In the genomic region with DNA sequence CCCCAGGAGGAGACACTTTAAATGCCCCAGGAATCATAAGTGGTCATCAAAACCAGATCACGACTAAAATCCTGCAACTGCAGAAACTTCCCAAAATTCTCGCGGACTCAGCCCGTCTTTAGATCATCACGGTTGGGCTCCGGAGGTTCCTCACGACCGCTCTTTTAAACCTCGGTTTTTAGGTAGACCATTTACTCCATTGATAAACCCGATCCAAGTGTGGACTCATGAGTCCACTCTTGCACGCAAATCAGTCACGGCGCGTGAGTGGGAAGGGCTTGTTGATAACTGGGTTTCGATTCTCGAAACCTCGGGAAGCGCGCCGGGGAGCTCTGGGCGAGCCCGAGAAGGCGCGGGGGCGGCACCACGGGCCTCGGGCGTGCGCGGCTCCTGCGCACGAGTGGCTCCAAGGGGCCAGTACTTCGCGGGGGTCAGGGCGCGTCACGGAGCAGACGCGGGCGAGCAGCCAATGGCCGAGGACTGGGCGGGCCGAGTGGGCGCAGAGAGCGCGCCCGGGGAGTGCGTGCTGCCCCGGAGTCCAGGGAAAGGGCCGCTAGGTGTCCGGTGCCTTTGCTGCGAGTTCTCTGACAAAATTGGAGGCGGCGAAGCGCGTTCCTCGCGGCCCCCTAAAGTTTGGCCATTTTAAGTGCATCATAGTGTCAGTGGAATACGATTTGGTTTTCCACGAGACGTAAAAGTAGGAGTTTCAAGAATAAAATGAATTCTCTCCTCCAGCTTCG, we compare ENCODE assay signal across 1 cellular context.
TF ChIP-seq lines count a peak whose summit lies in the region.

No MANE protein-coding gene starts in this region.

TF ChIP-seq in HEK293, 187 proteins besides CTCF, POLR2A, EP300 and RAD21 (continued from another document):
- no peak for TF ChIP-seq ZNF549 (tag by site-specific recombination; IDR thresholded peaks at IDR 0.05)
- TF ChIP-seq ZNF830 (tag by site-specific recombination; IDR thresholded peaks at IDR 0.05; ENCODE audit: low read depth) = no peak
- no peak for TF ChIP-seq ZNF24 (tag by site-specific recombination; IDR thresholded peaks at IDR 0.05)
- no peak for TF ChIP-seq ZNF175 (tag by site-specific recombination; IDR thresholded peaks at IDR 0.05)
- no peak for TF ChIP-seq ZNF223 (tag by site-specific recombination; IDR thresholded peaks at IDR 0.05)
- TF ChIP-seq ZNF600 (tag by site-specific recombination; IDR thresholded peaks at IDR 0.05) = no peak
- no peak for TF ChIP-seq TCF7L2 (IDR thresholded peaks at IDR 0.05; ENCODE audit: borderline replicate concordance, low read depth, low read length)
- TF ChIP-seq ZNF416 (tag by site-specific recombination; IDR thresholded peaks at IDR 0.05) = no peak
- TF ChIP-seq GLIS2 (tag by site-specific recombination; IDR thresholded peaks at IDR 0.05) = peak; percentile 95
- no peak; the same call in 1 of the 2 replicates for TF ChIP-seq ZIC2 (tag by site-specific recombination; IDR thresholded peaks at IDR 0.05)
- TF ChIP-seq, protein P1, sequence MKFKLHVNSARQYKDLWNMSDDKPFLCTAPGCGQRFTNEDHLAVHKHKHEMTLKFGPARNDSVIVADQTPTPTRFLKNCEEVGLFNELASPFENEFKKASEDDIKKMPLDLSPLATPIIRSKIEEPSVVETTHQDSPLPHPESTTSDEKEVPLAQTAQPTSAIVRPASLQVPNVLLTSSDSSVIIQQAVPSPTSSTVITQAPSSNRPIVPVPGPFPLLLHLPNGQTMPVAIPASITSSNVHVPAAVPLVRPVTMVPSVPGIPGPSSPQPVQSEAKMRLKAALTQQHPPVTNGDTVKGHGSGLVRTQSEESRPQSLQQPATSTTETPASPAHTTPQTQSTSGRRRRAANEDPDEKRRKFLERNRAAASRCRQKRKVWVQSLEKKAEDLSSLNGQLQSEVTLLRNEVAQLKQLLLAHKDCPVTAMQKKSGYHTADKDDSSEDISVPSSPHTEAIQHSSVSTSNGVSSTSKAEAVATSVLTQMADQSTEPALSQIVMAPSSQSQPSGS (tag by site-specific recombination; IDR thresholded peaks at IDR 0.05; ENCODE audit: low read depth) = no peak
- TF ChIP-seq ZNF121 (tag by site-specific recombination; IDR thresholded peaks at IDR 0.05) = no peak
- TF ChIP-seq, protein P2, sequence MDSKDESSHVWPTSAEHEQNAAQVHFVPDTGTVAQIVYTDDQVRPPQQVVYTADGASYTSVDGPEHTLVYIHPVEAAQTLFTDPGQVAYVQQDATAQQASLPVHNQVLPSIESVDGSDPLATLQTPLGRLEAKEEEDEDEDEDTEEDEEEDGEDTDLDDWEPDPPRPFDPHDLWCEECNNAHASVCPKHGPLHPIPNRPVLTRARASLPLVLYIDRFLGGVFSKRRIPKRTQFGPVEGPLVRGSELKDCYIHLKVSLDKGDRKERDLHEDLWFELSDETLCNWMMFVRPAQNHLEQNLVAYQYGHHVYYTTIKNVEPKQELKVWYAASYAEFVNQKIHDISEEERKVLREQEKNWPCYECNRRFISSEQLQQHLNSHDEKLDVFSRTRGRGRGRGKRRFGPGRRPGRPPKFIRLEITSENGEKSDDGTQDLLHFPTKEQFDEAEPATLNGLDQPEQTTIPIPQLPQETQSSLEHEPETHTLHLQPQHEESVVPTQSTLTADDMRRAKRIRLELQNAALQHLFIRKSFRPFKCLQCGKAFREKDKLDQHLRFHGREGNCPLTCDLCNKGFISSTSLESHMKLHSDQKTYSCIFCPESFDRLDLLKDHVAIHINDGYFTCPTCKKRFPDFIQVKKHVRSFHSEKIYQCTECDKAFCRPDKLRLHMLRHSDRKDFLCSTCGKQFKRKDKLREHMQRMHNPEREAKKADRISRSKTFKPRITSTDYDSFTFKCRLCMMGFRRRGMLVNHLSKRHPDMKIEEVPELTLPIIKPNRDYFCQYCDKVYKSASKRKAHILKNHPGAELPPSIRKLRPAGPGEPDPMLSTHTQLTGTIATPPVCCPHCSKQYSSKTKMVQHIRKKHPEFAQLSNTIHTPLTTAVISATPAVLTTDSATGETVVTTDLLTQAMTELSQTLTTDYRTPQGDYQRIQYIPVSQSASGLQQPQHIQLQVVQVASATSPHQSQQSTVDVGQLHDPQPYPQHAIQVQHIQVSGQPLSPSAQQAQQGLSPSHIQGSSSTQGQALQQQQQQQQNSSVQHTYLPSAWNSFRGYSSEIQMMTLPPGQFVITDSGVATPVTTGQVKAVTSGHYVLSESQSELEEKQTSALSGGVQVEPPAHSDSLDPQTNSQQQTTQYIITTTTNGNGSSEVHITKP (tag by site-specific recombination; IDR thresholded peaks at IDR 0.05) = no peak; the same call in 1 of the 2 replicates
- TF ChIP-seq ZNF426 (tag by site-specific recombination; IDR thresholded peaks at IDR 0.05) = no peak
- TF ChIP-seq, protein P3, sequence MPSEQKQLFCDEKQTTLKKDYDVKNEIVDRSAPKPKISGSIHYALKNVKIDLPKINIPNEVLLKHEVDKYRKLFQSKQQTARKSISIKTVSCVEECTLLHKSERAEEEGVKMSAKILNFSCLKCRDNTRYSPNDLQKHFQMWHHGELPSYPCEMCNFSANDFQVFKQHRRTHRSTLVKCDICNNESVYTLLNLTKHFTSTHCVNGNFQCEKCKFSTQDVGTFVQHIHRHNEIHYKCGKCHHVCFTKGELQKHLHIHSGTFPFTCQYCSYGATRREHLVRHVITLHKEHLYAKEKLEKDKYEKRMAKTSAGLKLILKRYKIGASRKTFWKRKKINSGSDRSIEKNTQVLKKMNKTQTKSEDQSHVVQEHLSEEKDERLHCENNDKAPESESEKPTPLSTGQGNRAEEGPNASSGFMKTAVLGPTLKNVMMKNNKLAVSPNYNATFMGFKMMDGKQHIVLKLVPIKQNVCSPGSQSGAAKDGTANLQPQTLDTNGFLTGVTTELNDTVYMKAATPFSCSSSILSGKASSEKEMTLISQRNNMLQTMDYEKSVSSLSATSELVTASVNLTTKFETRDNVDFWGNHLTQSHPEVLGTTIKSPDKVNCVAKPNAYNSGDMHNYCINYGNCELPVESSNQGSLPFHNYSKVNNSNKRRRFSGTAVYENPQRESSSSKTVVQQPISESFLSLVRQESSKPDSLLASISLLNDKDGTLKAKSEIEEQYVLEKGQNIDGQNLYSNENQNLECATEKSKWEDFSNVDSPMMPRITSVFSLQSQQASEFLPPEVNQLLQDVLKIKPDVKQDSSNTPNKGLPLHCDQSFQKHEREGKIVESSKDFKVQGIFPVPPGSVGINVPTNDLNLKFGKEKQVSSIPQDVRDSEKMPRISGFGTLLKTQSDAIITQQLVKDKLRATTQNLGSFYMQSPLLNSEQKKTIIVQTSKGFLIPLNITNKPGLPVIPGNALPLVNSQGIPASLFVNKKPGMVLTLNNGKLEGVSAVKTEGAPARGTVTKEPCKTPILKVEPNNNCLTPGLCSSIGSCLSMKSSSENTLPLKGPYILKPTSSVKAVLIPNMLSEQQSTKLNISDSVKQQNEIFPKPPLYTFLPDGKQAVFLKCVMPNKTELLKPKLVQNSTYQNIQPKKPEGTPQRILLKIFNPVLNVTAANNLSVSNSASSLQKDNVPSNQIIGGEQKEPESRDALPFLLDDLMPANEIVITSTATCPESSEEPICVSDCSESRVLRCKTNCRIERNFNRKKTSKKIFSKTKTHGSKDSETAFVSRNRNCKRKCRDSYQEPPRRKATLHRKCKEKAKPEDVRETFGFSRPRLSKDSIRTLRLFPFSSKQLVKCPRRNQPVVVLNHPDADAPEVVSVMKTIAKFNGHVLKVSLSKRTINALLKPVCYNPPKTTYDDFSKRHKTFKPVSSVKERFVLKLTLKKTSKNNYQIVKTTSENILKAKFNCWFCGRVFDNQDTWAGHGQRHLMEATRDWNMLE (tag by site-specific recombination; conservative IDR thresholded peaks at IDR 0.05; ENCODE audit: low read depth) = no peak
- no peak for TF ChIP-seq EGR2 (tag by site-specific recombination; IDR thresholded peaks at IDR 0.05; ENCODE audit: low read depth)
- TF ChIP-seq, protein P4, sequence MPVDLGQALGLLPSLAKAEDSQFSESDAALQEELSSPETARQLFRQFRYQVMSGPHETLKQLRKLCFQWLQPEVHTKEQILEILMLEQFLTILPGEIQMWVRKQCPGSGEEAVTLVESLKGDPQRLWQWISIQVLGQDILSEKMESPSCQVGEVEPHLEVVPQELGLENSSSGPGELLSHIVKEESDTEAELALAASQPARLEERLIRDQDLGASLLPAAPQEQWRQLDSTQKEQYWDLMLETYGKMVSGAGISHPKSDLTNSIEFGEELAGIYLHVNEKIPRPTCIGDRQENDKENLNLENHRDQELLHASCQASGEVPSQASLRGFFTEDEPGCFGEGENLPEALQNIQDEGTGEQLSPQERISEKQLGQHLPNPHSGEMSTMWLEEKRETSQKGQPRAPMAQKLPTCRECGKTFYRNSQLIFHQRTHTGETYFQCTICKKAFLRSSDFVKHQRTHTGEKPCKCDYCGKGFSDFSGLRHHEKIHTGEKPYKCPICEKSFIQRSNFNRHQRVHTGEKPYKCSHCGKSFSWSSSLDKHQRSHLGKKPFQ (tag by site-specific recombination; IDR thresholded peaks at IDR 0.05) = no peak
- TF ChIP-seq, protein P5, sequence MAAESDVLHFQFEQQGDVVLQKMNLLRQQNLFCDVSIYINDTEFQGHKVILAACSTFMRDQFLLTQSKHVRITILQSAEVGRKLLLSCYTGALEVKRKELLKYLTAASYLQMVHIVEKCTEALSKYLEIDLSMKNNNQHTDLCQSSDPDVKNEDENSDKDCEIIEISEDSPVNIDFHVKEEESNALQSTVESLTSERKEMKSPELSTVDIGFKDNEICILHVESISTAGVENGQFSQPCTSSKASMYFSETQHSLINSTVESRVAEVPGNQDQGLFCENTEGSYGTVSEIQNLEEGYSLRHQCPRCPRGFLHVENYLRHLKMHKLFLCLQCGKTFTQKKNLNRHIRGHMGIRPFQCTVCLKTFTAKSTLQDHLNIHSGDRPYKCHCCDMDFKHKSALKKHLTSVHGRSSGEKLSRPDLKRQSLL (tag by site-specific recombination; IDR thresholded peaks at IDR 0.05) = no peak
- no peak for TF ChIP-seq ZNF571 (tag by site-specific recombination; IDR thresholded peaks at IDR 0.05)
- TF ChIP-seq ZNF302 (tag by site-specific recombination; IDR thresholded peaks at IDR 0.05; ENCODE audit: low read depth) = no peak
- TF ChIP-seq KLF8 (tag by site-specific recombination; IDR thresholded peaks at IDR 0.05) = no peak
- TF ChIP-seq ZNF654 (tag by site-specific recombination; IDR thresholded peaks at IDR 0.05; ENCODE audit: low read depth) = no peak
- TF ChIP-seq ZNF266 (tag by site-specific recombination; IDR thresholded peaks at IDR 0.05; ENCODE audit: low read depth) = no peak
- TF ChIP-seq SP7 (tag by site-specific recombination; IDR thresholded peaks at IDR 0.05) = 0 out of 2 replicates have a peak, but pooled peaks have one; percentile 17
- TF ChIP-seq ZBTB7A (tag by site-specific recombination; IDR thresholded peaks at IDR 0.05; ENCODE audit: low read depth) = no peak
- no peak for TF ChIP-seq ZNF114 (tag by site-specific recombination; IDR thresholded peaks at IDR 0.05)
- TF ChIP-seq ZSCAN30 (tag by site-specific recombination; IDR thresholded peaks at IDR 0.05) = 0 out of 2 replicates have a peak, but pooled peaks have one; percentile 10
- TF ChIP-seq ZNF10 (tag by site-specific recombination; IDR thresholded peaks at IDR 0.05) = no peak
- TF ChIP-seq, protein P6, sequence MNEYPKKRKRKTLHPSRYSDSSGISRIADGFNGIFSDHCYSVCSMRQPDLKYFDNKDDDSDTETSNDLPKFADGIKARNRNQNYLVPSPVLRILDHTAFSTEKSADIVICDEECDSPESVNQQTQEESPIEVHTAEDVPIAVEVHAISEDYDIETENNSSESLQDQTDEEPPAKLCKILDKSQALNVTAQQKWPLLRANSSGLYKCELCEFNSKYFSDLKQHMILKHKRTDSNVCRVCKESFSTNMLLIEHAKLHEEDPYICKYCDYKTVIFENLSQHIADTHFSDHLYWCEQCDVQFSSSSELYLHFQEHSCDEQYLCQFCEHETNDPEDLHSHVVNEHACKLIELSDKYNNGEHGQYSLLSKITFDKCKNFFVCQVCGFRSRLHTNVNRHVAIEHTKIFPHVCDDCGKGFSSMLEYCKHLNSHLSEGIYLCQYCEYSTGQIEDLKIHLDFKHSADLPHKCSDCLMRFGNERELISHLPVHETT (tag by site-specific recombination; IDR thresholded peaks at IDR 0.05) = no peak
- TF ChIP-seq, protein P7, sequence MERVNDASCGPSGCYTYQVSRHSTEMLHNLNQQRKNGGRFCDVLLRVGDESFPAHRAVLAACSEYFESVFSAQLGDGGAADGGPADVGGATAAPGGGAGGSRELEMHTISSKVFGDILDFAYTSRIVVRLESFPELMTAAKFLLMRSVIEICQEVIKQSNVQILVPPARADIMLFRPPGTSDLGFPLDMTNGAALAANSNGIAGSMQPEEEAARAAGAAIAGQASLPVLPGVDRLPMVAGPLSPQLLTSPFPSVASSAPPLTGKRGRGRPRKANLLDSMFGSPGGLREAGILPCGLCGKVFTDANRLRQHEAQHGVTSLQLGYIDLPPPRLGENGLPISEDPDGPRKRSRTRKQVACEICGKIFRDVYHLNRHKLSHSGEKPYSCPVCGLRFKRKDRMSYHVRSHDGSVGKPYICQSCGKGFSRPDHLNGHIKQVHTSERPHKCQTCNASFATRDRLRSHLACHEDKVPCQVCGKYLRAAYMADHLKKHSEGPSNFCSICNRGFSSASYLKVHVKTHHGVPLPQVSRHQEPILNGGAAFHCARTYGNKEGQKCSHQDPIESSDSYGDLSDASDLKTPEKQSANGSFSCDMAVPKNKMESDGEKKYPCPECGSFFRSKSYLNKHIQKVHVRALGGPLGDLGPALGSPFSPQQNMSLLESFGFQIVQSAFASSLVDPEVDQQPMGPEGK (tag by site-specific recombination; IDR thresholded peaks at IDR 0.05) = peak; percentile 4; the same call in 1 of the 2 replicates
- TF ChIP-seq ZNF529 (tag by site-specific recombination; IDR thresholded peaks at IDR 0.05; ENCODE audit: insufficient replicate concordance) = no peak
- TF ChIP-seq ZEB2 (tag by site-specific recombination; IDR thresholded peaks at IDR 0.05) = peak; percentile 21; the same call in 1 of the 2 replicates
- TF ChIP-seq ZNF585B (tag by site-specific recombination; IDR thresholded peaks at IDR 0.05) = no peak
- TF ChIP-seq TRIM28 (IDR thresholded peaks at IDR 0.05; ENCODE audit: borderline replicate concordance, low read length) = no peak; the same call in 1 of the 2 replicates
- TF ChIP-seq ZNF76 (tag by site-specific recombination; IDR thresholded peaks at IDR 0.05; ENCODE audit: borderline replicate concordance, low read depth) = peak; percentile 49; the same call in 1 of the 2 replicates
- no peak for TF ChIP-seq RBAK (tag by site-specific recombination; IDR thresholded peaks at IDR 0.05)
- no peak for TF ChIP-seq ZNF23 (tag by site-specific recombination; IDR thresholded peaks at IDR 0.05; ENCODE audit: borderline replicate concordance)
- TF ChIP-seq, protein P8, sequence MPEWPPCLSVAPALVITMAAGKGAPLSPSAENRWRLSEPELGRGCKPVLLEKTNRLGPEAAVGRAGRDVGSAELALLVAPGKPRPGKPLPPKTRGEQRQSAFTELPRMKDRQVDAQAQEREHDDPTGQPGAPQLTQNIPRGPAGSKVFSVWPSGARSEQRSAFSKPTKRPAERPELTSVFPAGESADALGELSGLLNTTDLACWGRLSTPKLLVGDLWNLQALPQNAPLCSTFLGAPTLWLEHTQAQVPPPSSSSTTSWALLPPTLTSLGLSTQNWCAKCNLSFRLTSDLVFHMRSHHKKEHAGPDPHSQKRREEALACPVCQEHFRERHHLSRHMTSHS (tag by site-specific recombination; IDR thresholded peaks at IDR 0.05) = no peak
- TF ChIP-seq ZNF791 (tag by site-specific recombination; IDR thresholded peaks at IDR 0.05) = no peak
- TF ChIP-seq SCRT1 (tag by site-specific recombination; IDR thresholded peaks at IDR 0.05; ENCODE audit: borderline replicate concordance) = no peak
- no peak for TF ChIP-seq ZNF174 (tag by site-specific recombination; IDR thresholded peaks at IDR 0.05)
